In the genomic region with DNA sequence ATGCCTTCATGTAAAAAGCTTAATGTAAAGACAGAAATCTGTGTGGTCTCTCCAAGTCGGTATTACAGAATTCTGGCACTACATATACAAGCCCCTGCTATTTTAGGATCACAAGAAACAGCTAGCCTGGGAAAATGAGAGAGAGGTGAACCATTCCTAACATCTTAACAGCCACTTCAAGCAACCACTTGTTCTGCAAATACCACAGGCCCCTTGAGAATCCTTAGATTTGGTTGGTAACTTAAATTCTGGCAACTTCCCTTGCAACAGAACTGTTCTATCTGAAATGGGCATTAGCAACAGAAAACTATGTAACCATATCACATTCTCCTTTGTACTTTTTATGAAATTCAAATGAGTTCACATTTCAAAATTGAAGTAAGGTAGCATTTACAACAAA, we compare ENCODE assay signal across 14 cellular contexts.
A peak's percentile ranks its signal among the peaks of the same experiment; 100 is the strongest.
DNase-seq lines count a peak whose midpoint lies in the region; ATAC-seq and TF ChIP-seq lines count a peak whose summit lies in the region.
"Had no signal": no experiment of that assay in that cellular context is flagged by ENCODE, and none has a peak within 500 bp of the region (broad histone marks: within the 10 kb centered on the region; RNA-seq: fewer than 3 reads in every experiment).

No MANE protein-coding gene starts in this region.

- no peak for ATAC-seq in stimulated activated naive CD8-positive, alpha-beta T cell treated with anti-CD3 and anti-CD28 coated beads, Interleukin-15, Interleukin-2, amounts not matched to agents 100 U/mL and 50 U/mL, for 24 hours
- ATAC-seq in naive B cell (ENCODE audit: low read depth in 2 of 2) = peak in 1 of 2 donors; percentile 27
- ATAC-seq in gastroesophageal sphincter = no peak

- no peaks in the 10 kb centered on the region for H3K9me3 ChIP-seq in adipocyte (ENCODE audit: control insufficient read depth, low read length)
- H3K9me3 ChIP-seq in gastroesophageal sphincter = no peaks in the 10 kb centered on the region
- no peaks in the 10 kb centered on the region for H3K9me3 ChIP-seq in OCI-LY7 (ENCODE audit: low read length)
- H3K9me3 ChIP-seq: BE2C, HAP-1, MG63 had no signal

- CTCF ChIA-PET in Calu3 (lab: Charles Lee) = interaction anchor here (0.5 to 1.4 kb wide), 2 partner anchors 21 to 23 kb away, joined by 3 to 5 read pairs; no protein-coding TSS in a partner anchor
- CTCF ChIA-PET in OCI-LY7 (lab: Charles Lee; ENCODE audit: unreplicated experiment) = no interaction called here

- H3K27ac ChIP-seq in gastroesophageal sphincter (no peak overlapping the region), OCI-LY7 (ENCODE audit: low read depth, low read length, poor library complexity, severe bottlenecking) (no peak overlapping the region)

- TF ChIP-seq CTCF in Calu3 (IDR thresholded peaks at IDR 0.05; ENCODE audit: unreplicated experiment) = no peak
- no peak for TF ChIP-seq CTCF in gastroesophageal sphincter (IDR thresholded peaks at IDR 0.05)
- no peak for TF ChIP-seq CTCF in OCI-LY7 (conservative IDR thresholded peaks at IDR 0.05; ENCODE audit: low read length)

- H3K9me3 Mint-ChIP-seq in stimulated activated naive CD8-positive, alpha-beta T cell treated with anti-CD3 and anti-CD28 coated beads, Interleukin-15, Interleukin-2, amounts not matched to agents 100 ng/mL and 50 ng/mL, for 24 hours = no peaks in the 10 kb centered on the region
- H3K9me3 Mint-ChIP-seq in naive B cell (no peaks in the 10 kb centered on the region), Calu3 (ENCODE audit: low read depth, unreplicated experiment) (no peaks in the 10 kb centered on the region)

- H3K36me3 Mint-ChIP-seq in stimulated activated naive CD8-positive, alpha-beta T cell treated with anti-CD3 and anti-CD28 coated beads, Interleukin-15, Interleukin-2, amounts not matched to agents 100 ng/mL and 50 ng/mL, for 24 hours (ENCODE audit: low read depth) = peaks cover 8% of the 10 kb centered on the region
- H3K36me3 Mint-ChIP-seq in naive B cell = peaks cover 0 to 4% of the 10 kb centered on the region in 2 donors
- H3K36me3 Mint-ChIP-seq in Calu3 (ENCODE audit: insufficient read depth, unreplicated experiment) = no peaks in the 10 kb centered on the region

- H3K4me3 ChIP-seq in adipocyte (ENCODE audit: low read length) (no peak overlapping the region), gastroesophageal sphincter (no peak overlapping the region), OCI-LY7 (ENCODE audit: low read depth, low read length, poor library complexity, severe bottlenecking) (no peak overlapping the region)
- H3K4me3 ChIP-seq: HAP-1, MG63 had no signal

- no peak for TF ChIP-seq POLR2A in gastroesophageal sphincter (IDR thresholded peaks at IDR 0.05)

- H3K4me1 Mint-ChIP-seq in stimulated activated naive CD8-positive, alpha-beta T cell treated with anti-CD3 and anti-CD28 coated beads, Interleukin-15, Interleukin-2, amounts not matched to agents 100 ng/mL and 50 ng/mL, for 24 hours (ENCODE audit: low read depth) = peaks cover 62% of the 10 kb centered on the region
- H3K4me1 Mint-ChIP-seq in naive B cell (peaks cover 37 to 60% (median 49%) of the 10 kb centered on the region in 3 donors), Calu3 (ENCODE audit: low read depth, unreplicated experiment) (peaks cover 38% of the 10 kb centered on the region)

- H3K36me3 ChIP-seq in adipocyte (ENCODE audit: control insufficient read depth, insufficient read depth, low read length, severe bottlenecking) (no peaks in the 10 kb centered on the region), gastroesophageal sphincter (no peaks in the 10 kb centered on the region), OCI-LY7 (ENCODE audit: insufficient read depth, low read length) (no peaks in the 10 kb centered on the region)
- H3K36me3 ChIP-seq: BE2C, HAP-1, MG63 had no signal

- no peak overlapping the region for H3K9ac ChIP-seq in adipocyte (ENCODE audit: low read length)

- peaks cover 44% of the 10 kb centered on the region for H3K4me1 ChIP-seq in adipocyte (ENCODE audit: control insufficient read depth, insufficient read depth, low read length)
- H3K4me1 ChIP-seq in gastroesophageal sphincter = peaks cover 4 to 70% (median 28%) of the 10 kb centered on the region in 3 donors
- peaks cover 26% of the 10 kb centered on the region for H3K4me1 ChIP-seq in OCI-LY7 (ENCODE audit: insufficient read depth, low read length, poor library complexity, severe bottlenecking)

- no peak for DNase-seq in stimulated activated naive CD8-positive, alpha-beta T cell treated with anti-CD3 and anti-CD28 coated beads, Interleukin-15, Interleukin-2, amounts not matched to agents 100 U/mL and 50 U/mL, for 24 hours
- DNase-seq in adipocyte (ENCODE audit: low read depth) = peak; percentile 38
- DNase-seq in naive B cell = no peak
- no peak for DNase-seq in Calu3
- no peak for DNase-seq in NCI-H2171 treated with DMSO at 0.1 percent for 48 hours (lab: John Stamatoyannopoulos, UW)
- DNase-seq in OCI-LY7 (ENCODE audit: low spot score) = no peak
- DNase-seq: activated CD8-positive, alpha-beta memory T cell treated with anti-CD3 and anti-CD28 coated beads, Interleukin-2, amount 50 U/mL, for 4 hours; BE2C; foreskin fibroblast; MG63; NCI-H82 had no signal

- H3K27me3 Mint-ChIP-seq in stimulated activated naive CD8-positive, alpha-beta T cell treated with anti-CD3 and anti-CD28 coated beads, Interleukin-15, Interleukin-2, amounts not matched to agents 100 ng/mL and 50 ng/mL, for 24 hours = no peaks in the 10 kb centered on the region
- H3K27me3 Mint-ChIP-seq in naive B cell (no peaks in the 10 kb centered on the region), Calu3 (ENCODE audit: unreplicated experiment) (no peaks in the 10 kb centered on the region)

- H3K4me2 ChIP-seq in OCI-LY7 (ENCODE audit: low read length) = no peak overlapping the region

- WGBS in gastroesophageal sphincter (ENCODE audit: low coverage in 1 of 2), 2 donors = 0 to 8% methylated on average over 1 of the region's 1 CpG

- BruUV-seq in Calu3 (replicated peaks; lab: Mats Ljungman, UMichigan) (no TSS peak), OCI-LY7 (replicated peaks; lab: Mats Ljungman, UMichigan) (no TSS peak)

- peak overlapping the region; percentile 27 for H3K4me3 Mint-ChIP-seq in stimulated activated naive CD8-positive, alpha-beta T cell treated with anti-CD3 and anti-CD28 coated beads, Interleukin-15, Interleukin-2, amounts not matched to agents 100 ng/mL and 50 ng/mL, for 24 hours
- peak overlapping the region in 7 of 8 donors; percentile 6 to 67 (median 52) for H3K4me3 Mint-ChIP-seq in naive B cell
- no peak overlapping the region for H3K4me3 Mint-ChIP-seq in Calu3 (ENCODE audit: low read depth, unreplicated experiment)

- H3K9me2 ChIP-seq in OCI-LY7 (ENCODE audit: insufficient read depth, low read length) = no peaks in the 10 kb centered on the region

- POLR2A ChIA-PET in OCI-LY7 (lab: Charles Lee) = interaction anchor here (0.8 to 6.6 kb wide), 2 partner anchors 12 to 233 kb away, joined by 4 to 36 read pairs; no protein-coding TSS in a partner anchor

- H2AFZ ChIP-seq in OCI-LY7 (ENCODE audit: low read length) = no peak overlapping the region

- no peak for TF ChIP-seq EP300 in gastroesophageal sphincter (IDR thresholded peaks at IDR 0.05)

- peaks cover 19% of the 10 kb centered on the region for H4K20me1 ChIP-seq in OCI-LY7 (ENCODE audit: insufficient read depth, low read length)

- H3K27me3 ChIP-seq in adipocyte (replicated peaks; ENCODE audit: control insufficient read depth, insufficient read depth, low read length) (no peaks in the 10 kb centered on the region), gastroesophageal sphincter (no peaks in the 10 kb centered on the region)
- H3K27me3 ChIP-seq: BE2C, MG63 had no signal

- intact Hi-C loops in Calu3 (cut with micrococcal nuclease; ENCODE audit: unreplicated experiment) = no loop called here
- intact Hi-C loops in OCI-LY7 (cut with micrococcal nuclease; ENCODE audit: unreplicated experiment) = no loop called here

- H3K79me2 ChIP-seq in OCI-LY7 (ENCODE audit: insufficient read depth, low read depth, low read length) = peaks cover 15% of the 10 kb centered on the region; the same call in 1 of the 2 replicates

- no peak overlapping the region for H3K27ac Mint-ChIP-seq in stimulated activated naive CD8-positive, alpha-beta T cell treated with anti-CD3 and anti-CD28 coated beads, Interleukin-15, Interleukin-2, amounts not matched to agents 100 ng/mL and 50 ng/mL, for 24 hours
- H3K27ac Mint-ChIP-seq in naive B cell (peak overlapping the region; percentile 46 to 84 (median 71)), Calu3 (ENCODE audit: unreplicated experiment) (no peak overlapping the region)

Comparison
In these comparisons a context has a peak if more than half of its experiments do, and no peak if none do; other contexts are left out.
1. H3K27ac Mint-ChIP-seq: peak in naive B cell (6 of 6); none in stimulated activated naive CD8-positive, alpha-beta T cell treated with anti-CD3 and anti-CD28 coated beads, Interleukin-15, Interleukin-2, amounts not matched to agents 100 ng/mL and 50 ng/mL, for 24 hours (single experiment) and Calu3 (single experiment).